7 cellular contexts compared by ENCODE assay signal in genomic region chr3:108124337-108125150, GRCh38. TPM values are rescaled to one million over a fixed set of nuclear protein-coding genes. Genes with fewer than 3 reads are reported as not detected.
DNase-seq lines count a peak whose midpoint lies in the region; ATAC-seq and TF ChIP-seq lines count a peak whose summit lies in the region.

No MANE protein-coding gene starts in this region.

- CTCF ChIA-PET in Calu3 (lab: Charles Lee), result no interaction called here

- H3K27ac Mint-ChIP-seq in nephron, result peak overlapping the region in 2 of 3 experiments; percentile 33 to 38
- H3K27ac Mint-ChIP-seq in Calu3 (ENCODE audit: unreplicated experiment), result no peak overlapping the region

- ATAC-seq in HG03064 (IDR thresholded peaks at IDR 0.05; ENCODE audit: low read depth, unreplicated experiment), result peak; percentile 87

- H3K36me3 Mint-ChIP-seq in nephron (ENCODE audit: low read depth) (no peaks in the 10 kb centered on the region), Calu3 (ENCODE audit: insufficient read depth, unreplicated experiment) (no peaks in the 10 kb centered on the region)

- H3K4me1 Mint-ChIP-seq in nephron (no peaks in the 10 kb centered on the region), Calu3 (ENCODE audit: low read depth, unreplicated experiment) (peaks cover 28% of the 10 kb centered on the region)

- DNase-seq in OCI-M1 (lab: John Stamatoyannopoulos, UW), result peak; percentile 89
- DNase-seq in activated effector memory CD4-positive, alpha-beta T cell treated with anti-CD3 and anti-CD28 coated beads, Interleukin-2, amount 50 U/mL, for 16 hours, result peak; percentile 86
- no peak for DNase-seq in HCEC 1CT
- DNase-seq in Calu3, result no peak

- intact Hi-C loops in Calu3 (cut with micrococcal nuclease; ENCODE audit: unreplicated experiment), result no loop called here

- no peaks in the 10 kb centered on the region for H3K27me3 Mint-ChIP-seq in nephron (ENCODE audit: low read depth)
- H3K27me3 Mint-ChIP-seq in Calu3 (ENCODE audit: unreplicated experiment), result no peaks in the 10 kb centered on the region

- no peak overlapping the region for H3K4me3 Mint-ChIP-seq in nephron
- no peak overlapping the region for H3K4me3 Mint-ChIP-seq in Calu3 (ENCODE audit: low read depth, unreplicated experiment)

- TF ChIP-seq CTCF in nephron (IDR thresholded peaks at IDR 0.05; ENCODE audit: unreplicated experiment in 3 of 3) (no peak), Calu3 (IDR thresholded peaks at IDR 0.05; ENCODE audit: unreplicated experiment) (no peak)

- H3K9me3 Mint-ChIP-seq in nephron, result no peaks in the 10 kb centered on the region
- peaks cover 5% of the 10 kb centered on the region for H3K9me3 Mint-ChIP-seq in Calu3 (ENCODE audit: low read depth, unreplicated experiment)

- BruUV-seq in Calu3 (replicated peaks; lab: Mats Ljungman, UMichigan), result no TSS peak

- TF ChIP-seq POLR2A in GM19193 (IDR thresholded peaks at IDR 0.05; ENCODE audit: extremely low read depth, insufficient read depth, insufficient read length), result peak; percentile 31

RNA-seq across cellular contexts. Expression of gene CD47, which starts 33.7 kb away (rescaled TPM):
- total RNA-seq in Calu3 (2022), result 174 and 216 TPM in 2 replicates

Comparison
In these comparisons a context has a peak if more than half of its experiments do, and no peak if none do; other contexts are left out.
1. DNase-seq: peak in OCI-M1 (single experiment) and activated effector memory CD4-positive, alpha-beta T cell treated with anti-CD3 and anti-CD28 coated beads, Interleukin-2, amount 50 U/mL, for 16 hours (single experiment); none in HCEC 1CT (single experiment) and Calu3 (single experiment).